ENCODE assay signal across 15 cellular contexts in genomic region chr15:100031665-100032357, GRCh38.
"Had no signal": no experiment of that assay in that cellular context is flagged by ENCODE, and none has a peak within 500 bp of the region (broad histone marks: within the 10 kb centered on the region; RNA-seq: fewer than 3 reads in every experiment).

No MANE protein-coding gene starts in this region.

- H3K9me3 ChIP-seq: prostate gland, thyroid gland, uterus had no signal

- H3K27ac ChIP-seq: esophagus squamous epithelium, parathyroid adenoma, prostate gland, skin epidermis, thyroid gland, upper lobe of left lung, uterus had no signal

- H3K4me3 ChIP-seq: esophagus squamous epithelium, mucosa of descending colon, prostate gland, skin epidermis, thyroid gland, upper lobe of left lung, uterus had no signal

- H3K27me3 ChIP-seq: esophagus squamous epithelium, thyroid gland, upper lobe of left lung, uterus had no signal

- ATAC-seq: effector memory CD8-positive, alpha-beta T cell; mucosa of descending colon; natural killer cell had no signal

- H3K4me1 ChIP-seq: esophagus squamous epithelium, parathyroid adenoma, prostate gland, uterus had no signal

- DNase-seq: central memory CD4-positive, alpha-beta T cell; effector memory CD8-positive, alpha-beta T cell; esophagus squamous epithelium; immature natural killer cell; mesendoderm; mucosa of descending colon; natural killer cell; stimulated activated CD4-positive, alpha-beta T cell treated with anti-CD3 and anti-CD28 coated beads, Interleukin-2, amount 100 ng/mL, for 48 hours; stimulated activated naive CD4-positive, alpha-beta T cell treated with Interleukin-2 at 50 U/mL for 16 hours; thyroid gland; upper lobe of left lung; uterus had no signal

- H3K36me3 ChIP-seq: esophagus squamous epithelium, prostate gland, thyroid gland, upper lobe of left lung, uterus had no signal
